Comparison of ENCODE assay signal across 15 cellular contexts in the genomic region with DNA sequence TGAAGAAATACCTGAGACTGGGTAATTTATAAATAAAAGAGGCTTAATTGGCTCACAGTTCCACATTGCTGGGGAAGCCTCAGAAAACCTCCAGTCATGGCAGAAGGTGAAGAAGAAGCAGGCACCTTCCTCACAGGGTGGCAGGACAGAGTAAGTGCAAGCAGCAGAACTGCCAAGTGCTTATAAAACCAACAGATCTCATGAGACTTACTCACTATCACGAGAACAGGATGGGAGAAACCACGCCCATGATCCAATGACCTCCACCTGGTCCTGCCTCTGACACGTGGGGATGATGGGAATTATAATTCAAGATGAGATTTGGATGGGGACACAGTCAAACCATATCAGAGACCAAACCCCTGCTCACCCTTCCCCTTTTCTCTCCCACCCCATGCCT.
A peak's percentile ranks its signal among the peaks of the same experiment; 100 is the strongest.
DNase-seq lines count a peak whose midpoint lies in the region; ATAC-seq, FAIRE-seq and TF ChIP-seq lines count a peak whose summit lies in the region.
"Had no signal": no experiment of that assay in that cellular context is flagged by ENCODE, and none has a peak within 500 bp of the region (broad histone marks: within the 10 kb centered on the region; RNA-seq: fewer than 3 reads in every experiment).

No MANE protein-coding gene starts in this region.

- H3K9me3 ChIP-seq in HepG2 (ENCODE audit: low read length) (no peaks in the 10 kb centered on the region), psoas muscle (no peaks in the 10 kb centered on the region), aorta (ENCODE audit: control insufficient read depth, low read length) (no peaks in the 10 kb centered on the region)
- H3K9me3 ChIP-seq: gastroesophageal sphincter had no signal

- H3K27ac ChIP-seq in HepG2 (ENCODE audit: extremely low read length, insufficient read depth, low read length) (peak overlapping the region; percentile 74), psoas muscle (no peak overlapping the region), aorta (ENCODE audit: low read depth in 1 of 2, low read length in 2 of 2) (no peak overlapping the region)
- H3K27ac ChIP-seq: cardiac muscle cell, gastroesophageal sphincter, SK-N-MC had no signal

- TF ChIP-seq POLR2A in HepG2 (IDR thresholded peaks at IDR 0.05; ENCODE audit: insufficient read depth in 1 of 2, low read depth in 2 of 2, low read length in 2 of 2): no peak

- peaks cover 57% of the 10 kb centered on the region for H3K4me1 ChIP-seq in HepG2 (ENCODE audit: insufficient read depth, low read length)
- H3K4me1 ChIP-seq in psoas muscle: no peaks in the 10 kb centered on the region
- H3K4me1 ChIP-seq in aorta (ENCODE audit: control insufficient read depth in 1 of 2, insufficient read depth in 2 of 2, low read length in 2 of 2): no peaks in the 10 kb centered on the region
- H3K4me1 ChIP-seq: gastroesophageal sphincter had no signal

- intact Hi-C loops in HepG2 (cut with micrococcal nuclease; ENCODE audit: unreplicated experiment) (no loop called here), psoas muscle (cut with DNase I) (no loop called here), aorta (cut with DNase I) (no loop called here)

- POLR2A ChIA-PET in HepG2 (lab: Yijun Ruan, JAX): interaction anchor here (1.0 to 1.6 kb wide), 11 partner anchors 9 to 148 kb away, joined by 4 to 11 read pairs (median 5); partner anchors contain the start of genes B2M and SPG11

- TF ChIP-seq RAD21 in HepG2 (CRISPR knock-in tag; IDR thresholded peaks at IDR 0.05): no peak

- H3K36me3 ChIP-seq in HepG2 (replicated peaks in 1 of 2; ENCODE audit: control insufficient read depth in 1 of 2, insufficient read depth in 2 of 2, low read length in 2 of 2) (no peaks in the 10 kb centered on the region), psoas muscle (ENCODE audit: insufficient read depth in 1 of 2, low read depth in 1 of 2) (no peaks in the 10 kb centered on the region), aorta (ENCODE audit: control insufficient read depth in 1 of 2, insufficient read depth in 2 of 2, low read length in 1 of 2) (no peaks in the 10 kb centered on the region)
- H3K36me3 ChIP-seq: cardiac muscle cell, gastroesophageal sphincter had no signal

- H3K4me3 ChIP-seq in HepG2 (replicated peaks in 1 of 3; ENCODE audit: insufficient read depth in 1 of 3, low read depth in 2 of 3, low read length in 3 of 3): no peak overlapping the region
- no peak overlapping the region for H3K4me3 ChIP-seq in psoas muscle
- no peak overlapping the region for H3K4me3 ChIP-seq in aorta (ENCODE audit: low read length in 2 of 2)
- H3K4me3 ChIP-seq: cardiac muscle cell, gastroesophageal sphincter, SK-N-MC had no signal

- TF ChIP-seq EP300 in HepG2 (IDR thresholded peaks at IDR 0.05; ENCODE audit: low read depth in 2 of 2, low read length in 2 of 2) (no peak), HepG2 (CRISPR knock-in tag; IDR thresholded peaks at IDR 0.05; ENCODE audit: borderline replicate concordance) (no peak)

- H3K9ac ChIP-seq in HepG2 (ENCODE audit: insufficient read depth, low read depth, low read length): no peak overlapping the region

- no peak for TF ChIP-seq CTCF in HepG2 (CRISPR knock-in tag; IDR thresholded peaks at IDR 0.05)
- TF ChIP-seq CTCF in psoas muscle (IDR thresholded peaks at IDR 0.05): no peak

- WGBS in HepG2 (ENCODE audit: low lambda C conversion rate): 44% methylated on average over 3 of the region's 3 CpGs
- 31 to 37% (median 35%) methylated on average over 3 of the region's 3 CpGs for WGBS in psoas muscle, 3 donors
- WGBS in aorta, 2 donors: 39% methylated on average over 3 of the region's 3 CpGs

- peak overlapping the region; percentile 66 for H3K4me2 ChIP-seq in HepG2 (ENCODE audit: low read depth, low read length)

- FAIRE-seq in HepG2 (lab: Jason Lieb, UNC): no peak
- FAIRE-seq: endometrium, GM12892 had no signal

- ATAC-seq in HepG2: peak; percentile 24; the same call in 2 of the 3 replicates
- no peak for ATAC-seq in GM21390 (IDR thresholded peaks at IDR 0.05; ENCODE audit: unreplicated experiment)
- ATAC-seq in psoas muscle: no peak
- ATAC-seq in aorta (ENCODE audit: low FRiP score): no peak
- ATAC-seq: gastroesophageal sphincter had no signal

- in situ Hi-C loops in HepG2 (cut with HindIII; ENCODE audit: extremely low pct_ligation_motif_present, low pct_unique_long_range_greater_than_20kb): no loop called here

- H3K27me3 ChIP-seq in HepG2 (ENCODE audit: control insufficient read depth in 1 of 2, insufficient read depth in 2 of 2, low read length in 2 of 2) (no peaks in the 10 kb centered on the region), psoas muscle (ENCODE audit: insufficient read depth in 3 of 3, low read length in 2 of 3) (no peaks in the 10 kb centered on the region), aorta (ENCODE audit: control insufficient read depth in 1 of 2, insufficient read depth in 2 of 2, low read length in 1 of 2) (no peaks in the 10 kb centered on the region)

- H4K20me1 ChIP-seq in HepG2 (ENCODE audit: insufficient read depth, low read length): no peaks in the 10 kb centered on the region

- no peaks in the 10 kb centered on the region for H3K79me2 ChIP-seq in HepG2 (ENCODE audit: insufficient read depth, low read length)

- CTCF ChIA-PET in HepG2 (lab: Yijun Ruan, JAX; ENCODE audit: low intra/inter-chr PET ratio, low total read pairs): no interaction called here

- peak; percentile 45 for DNase-seq in DMS153 treated with DMSO at 0.1 percent for 48 hours (lab: John Stamatoyannopoulos, UW; ENCODE audit: unreplicated experiment)
- peak; percentile 80 for DNase-seq in NCI-H1092 treated with DMSO at 0.1 percent for 48 hours (lab: John Stamatoyannopoulos, UW)
- peak; percentile 87 for DNase-seq in NCI-H748 (lab: John Stamatoyannopoulos, UW; ENCODE audit: unreplicated experiment)
- DNase-seq in HepG2 (ENCODE audit: low spot score): peak; percentile 24
- DNase-seq in effector CD4-positive, alpha-beta T cell: no peak
- DNase-seq in psoas muscle: no peak
- no peak for DNase-seq in aorta
- DNase-seq: activated naive CD4-positive, alpha-beta T cell treated with anti-CD3 and anti-CD28 coated beads, Interleukin-2, amount 50 U/mL, for 16 hours; Kasumi-1 had no signal

- no peak overlapping the region for H2AFZ ChIP-seq in HepG2 (ENCODE audit: low read length)

- BruUV-seq in HepG2 (replicated peaks; lab: Mats Ljungman, UMichigan): no TSS peak

TF ChIP-seq in HepG2, 621 proteins besides CTCF, POLR2A, EP300 and RAD21:
- TF ChIP-seq ZNF672 (CRISPR knock-in tag; IDR thresholded peaks at IDR 0.05): no peak
- TF ChIP-seq PRPF4 (IDR thresholded peaks at IDR 0.05; ENCODE audit: low read depth, low read length, poor library complexity, severe bottlenecking): no peak
- TF ChIP-seq CHD2 (IDR thresholded peaks at IDR 0.05; ENCODE audit: low read depth, low read length): peak; percentile 78
- peak; percentile 8 for TF ChIP-seq ZNF18 (CRISPR knock-in tag; IDR thresholded peaks at IDR 0.05; ENCODE audit: insufficient replicate concordance)
- TF ChIP-seq, protein P1, sequence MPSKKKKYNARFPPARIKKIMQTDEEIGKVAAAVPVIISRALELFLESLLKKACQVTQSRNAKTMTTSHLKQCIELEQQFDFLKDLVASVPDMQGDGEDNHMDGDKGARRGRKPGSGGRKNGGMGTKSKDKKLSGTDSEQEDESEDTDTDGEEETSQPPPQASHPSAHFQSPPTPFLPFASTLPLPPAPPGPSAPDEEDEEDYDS (CRISPR knock-in tag; IDR thresholded peaks at IDR 0.05): peak; percentile 56; the same call in 1 of the 2 replicates
- TF ChIP-seq, protein P2, sequence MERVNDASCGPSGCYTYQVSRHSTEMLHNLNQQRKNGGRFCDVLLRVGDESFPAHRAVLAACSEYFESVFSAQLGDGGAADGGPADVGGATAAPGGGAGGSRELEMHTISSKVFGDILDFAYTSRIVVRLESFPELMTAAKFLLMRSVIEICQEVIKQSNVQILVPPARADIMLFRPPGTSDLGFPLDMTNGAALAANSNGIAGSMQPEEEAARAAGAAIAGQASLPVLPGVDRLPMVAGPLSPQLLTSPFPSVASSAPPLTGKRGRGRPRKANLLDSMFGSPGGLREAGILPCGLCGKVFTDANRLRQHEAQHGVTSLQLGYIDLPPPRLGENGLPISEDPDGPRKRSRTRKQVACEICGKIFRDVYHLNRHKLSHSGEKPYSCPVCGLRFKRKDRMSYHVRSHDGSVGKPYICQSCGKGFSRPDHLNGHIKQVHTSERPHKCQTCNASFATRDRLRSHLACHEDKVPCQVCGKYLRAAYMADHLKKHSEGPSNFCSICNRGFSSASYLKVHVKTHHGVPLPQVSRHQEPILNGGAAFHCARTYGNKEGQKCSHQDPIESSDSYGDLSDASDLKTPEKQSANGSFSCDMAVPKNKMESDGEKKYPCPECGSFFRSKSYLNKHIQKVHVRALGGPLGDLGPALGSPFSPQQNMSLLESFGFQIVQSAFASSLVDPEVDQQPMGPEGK (CRISPR knock-in tag; IDR thresholded peaks at IDR 0.05): no peak

Comparison
In these comparisons a context has a peak if more than half of its experiments do, and no peak if none do; other contexts are left out.
1. DNase-seq: peak in DMS153 treated with DMSO at 0.1 percent for 48 hours (single experiment), NCI-H1092 treated with DMSO at 0.1 percent for 48 hours (single experiment), NCI-H748 (single experiment) and HepG2 (single experiment); none in effector CD4-positive, alpha-beta T cell (single experiment), psoas muscle (0 of 2) and aorta (0 of 2).